29 cellular contexts compared by ENCODE assay signal in genomic region chr11:129995163-129995562, GRCh38.
"Had no signal": no experiment of that assay in that cellular context is flagged by ENCODE, and none has a peak within 500 bp of the region (broad histone marks: within the 10 kb centered on the region; RNA-seq: fewer than 3 reads in every experiment).

No MANE protein-coding gene starts in this region.

- H3K36me3 ChIP-seq: adrenal gland, breast epithelium, SJSA1 had no signal

- H3K9me3 Mint-ChIP-seq: activated B cell treated with CpG ODN at 0.5 μM for 24 hours; activated CD4-positive, alpha-beta memory T cell treated with anti-CD3 and anti-CD28 coated beads for 36 hours; activated CD4-positive, alpha-beta T cell treated with anti-CD3 and anti-CD28 coated beads, Interleukin-2, amount 10 ng/mL, durations not matched to agents 7 days and 5 days; activated naive CD8-positive, alpha-beta T cell treated with anti-CD3 and anti-CD28 coated beads, Interleukin-2, amount 10 ng/mL, durations not matched to agents 7 days and 5 days; activated T-cell treated with anti-CD3 and anti-CD28 coated beads, Interleukin-2, amount 50 U/mL, for 72 hours; activated T-helper 2 cell treated with anti-CD3 and anti-CD28 coated beads, Interferon-gamma antibody, Interleukin-2, Interleukin-4, amounts not matched to agents 10 μg/mL and 5 μg/mL and 100 μg/mL, durations not matched to agents 14 hours and 24 hours and 36 hours had no signal

- H3K9me3 ChIP-seq: adrenal gland, breast epithelium, MG63, SJSA1 had no signal

- H3K27me3 Mint-ChIP-seq: activated B cell treated with CpG ODN at 0.5 μM for 24 hours; activated CD4-positive, alpha-beta memory T cell treated with anti-CD3 and anti-CD28 coated beads for 36 hours; activated CD4-positive, alpha-beta T cell treated with anti-CD3 and anti-CD28 coated beads, Interleukin-2, amount 10 ng/mL, durations not matched to agents 7 days and 5 days; activated naive CD8-positive, alpha-beta T cell treated with anti-CD3 and anti-CD28 coated beads, Interleukin-2, amount 10 ng/mL, durations not matched to agents 7 days and 5 days; T-helper 17 cell had no signal

- H3K27ac Mint-ChIP-seq: activated B cell treated with CpG ODN at 0.5 μM for 24 hours; activated CD4-positive, alpha-beta memory T cell treated with anti-CD3 and anti-CD28 coated beads for 36 hours; activated naive CD8-positive, alpha-beta T cell treated with anti-CD3 and anti-CD28 coated beads, Interleukin-2, amount 10 ng/mL, durations not matched to agents 7 days and 5 days; activated T-cell treated with anti-CD3 and anti-CD28 coated beads, Interleukin-2, amount 50 U/mL, for 72 hours; activated T-helper 2 cell treated with anti-CD3 and anti-CD28 coated beads, Interferon-gamma antibody, Interleukin-2, Interleukin-4, amounts not matched to agents 10 μg/mL and 5 μg/mL and 100 μg/mL, durations not matched to agents 14 hours and 24 hours and 36 hours; T-helper 17 cell had no signal

- ATAC-seq: activated T-cell treated with anti-CD3 and anti-CD28 coated beads, Interleukin-2, amount 50 U/mL, for 72 hours; PC-3; SK-N-SH treated with all-trans-retinoic acid at 6 μM for 48 hours; T-helper 17 cell had no signal

- H3K4me1 ChIP-seq: breast epithelium, SJSA1 had no signal

- H3K4me3 ChIP-seq: adrenal gland, breast epithelium, MG63, SJSA1 had no signal

- H3K27ac ChIP-seq: adrenal gland, breast epithelium, SJSA1 had no signal

- H3K4me3 Mint-ChIP-seq: activated B cell treated with CpG ODN at 0.5 μM for 24 hours; activated CD4-positive, alpha-beta memory T cell treated with anti-CD3 and anti-CD28 coated beads for 36 hours; activated CD4-positive, alpha-beta T cell treated with anti-CD3 and anti-CD28 coated beads, Interleukin-2, amount 10 ng/mL, durations not matched to agents 7 days and 5 days; activated naive CD8-positive, alpha-beta T cell treated with anti-CD3 and anti-CD28 coated beads, Interleukin-2, amount 10 ng/mL, durations not matched to agents 7 days and 5 days; activated T-cell treated with anti-CD3 and anti-CD28 coated beads, Interleukin-2, amount 50 U/mL, for 72 hours; T-helper 17 cell had no signal

- H3K27me3 ChIP-seq: adrenal gland, breast epithelium, MG63, SJSA1 had no signal

- DNase-seq: activated B cell treated with CpG ODN at 0.5 μM for 24 hours; activated CD4-positive, alpha-beta memory T cell treated with anti-CD3 and anti-CD28 coated beads for 36 hours; activated CD4-positive, alpha-beta T cell treated with anti-CD3 and anti-CD28 coated beads, Interleukin-2, amount 10 ng/mL, durations not matched to agents 7 days and 5 days; activated CD8-positive, alpha-beta memory T cell treated with anti-CD3 and anti-CD28 coated beads for 24 hours; activated naive CD4-positive, alpha-beta T cell treated with anti-CD3 and anti-CD28 coated beads, Interleukin-2, amount 50 U/mL, for 16 hours; activated naive CD8-positive, alpha-beta T cell treated with anti-CD3 and anti-CD28 coated beads, Interleukin-2, amount 10 ng/mL, durations not matched to agents 7 days and 5 days; activated T-cell treated with anti-CD3 and anti-CD28 coated beads, Interleukin-2, amount 50 U/mL, for 72 hours; adrenal gland; anterior cingulate cortex; caudate nucleus; MG63; MV-4-11; NCI-H1092 treated with DMSO at 0.1 percent for 48 hours; NCI-H1417 treated with DMSO at 0.1 percent for 48 hours; NCI-H1694 treated with DMSO at 0.1 percent for 48 hours; NCI-H2029 treated with DMSO at 0.1 percent for 48 hours; NCI-H345; NCI-H510A; NCI-H526 treated with DMSO at 0.1 percent for 48 hours; NCI-H82; NK-92 treated with Interleukin-12 subunit alpha and Interleukin-12 subunit beta, amount 100 ng/mL, for 24 hours; PC-3; SHP77; T-helper 17 cell; T-helper 9 cell had no signal
